1 cellular context compared by ENCODE assay signal in the genomic region with DNA sequence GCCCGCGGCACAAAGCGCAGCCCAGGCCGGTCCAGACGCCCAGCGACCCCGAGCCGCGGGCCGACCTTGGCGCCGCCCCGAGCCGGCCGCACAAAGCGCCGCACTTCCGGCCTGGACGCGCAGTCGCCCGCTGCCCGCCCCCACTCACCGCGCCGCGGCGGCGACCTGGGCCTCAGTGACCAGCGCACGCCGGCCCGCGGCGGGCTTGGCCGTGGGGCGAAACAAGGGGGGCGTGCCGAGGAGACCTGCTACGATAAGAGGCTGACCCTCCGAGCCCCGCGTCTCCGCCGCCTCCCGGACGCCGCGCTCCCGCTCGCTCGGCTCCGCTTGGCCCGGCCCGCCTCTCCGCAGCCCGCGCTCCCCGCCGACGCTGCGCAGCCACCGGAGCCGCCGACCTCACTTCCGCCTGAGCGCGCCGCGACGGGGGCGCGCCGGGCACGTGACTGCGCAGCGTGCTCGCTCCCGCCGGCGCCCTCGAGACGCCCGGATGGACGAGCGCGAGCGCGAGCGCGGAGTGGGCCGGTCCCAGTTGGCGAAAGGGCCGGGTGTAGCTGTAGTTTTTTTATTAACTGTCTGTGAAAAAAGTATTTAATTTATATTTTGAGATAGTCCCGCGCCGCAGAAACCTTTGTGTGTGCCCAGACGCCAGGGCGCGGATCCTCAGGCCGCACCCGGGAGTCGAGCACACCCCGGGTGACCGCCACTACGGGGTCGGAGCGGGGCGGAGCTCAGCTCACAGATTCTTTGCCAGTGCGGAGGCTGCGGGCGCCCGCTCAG.
TF ChIP-seq lines count a peak whose summit lies in the region.

A gene with protein sequence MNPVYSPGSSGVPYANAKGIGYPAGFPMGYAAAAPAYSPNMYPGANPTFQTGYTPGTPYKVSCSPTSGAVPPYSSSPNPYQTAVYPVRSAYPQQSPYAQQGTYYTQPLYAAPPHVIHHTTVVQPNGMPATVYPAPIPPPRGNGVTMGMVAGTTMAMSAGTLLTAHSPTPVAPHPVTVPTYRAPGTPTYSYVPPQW (minus strand): TSS at position 395 of the 777 bp plus-strand sequence. CDS start 10,814 bp downstream, outside the sequence.

TF ChIP-seq in WTC11, 78 proteins besides CTCF, POLR2A, EP300 and RAD21 (continued from another document and continues in another):
- TF ChIP-seq USF1 (CRISPR knock-in tag; IDR thresholded peaks at IDR 0.05) (peak; percentile 91), FOXJ3 (CRISPR knock-in tag; IDR thresholded peaks at IDR 0.05; ENCODE audit: borderline replicate concordance) (no peak), ZBTB21 (CRISPR knock-in tag; IDR thresholded peaks at IDR 0.05; ENCODE audit: borderline replicate concordance) (no peak), HMGA2 (CRISPR knock-in tag; IDR thresholded peaks at IDR 0.05) (no peak), ETV6 (CRISPR knock-in tag; IDR thresholded peaks at IDR 0.05) (peak; percentile 94), STAT6 (CRISPR knock-in tag; conservative IDR thresholded peaks at IDR 0.05; ENCODE audit: low read depth) (0 out of 2 replicates have a peak, but pooled peaks have one; percentile 61), AR (CRISPR knock-in tag; IDR thresholded peaks at IDR 0.05) (no peak), NFYB (CRISPR knock-in tag; conservative IDR thresholded peaks at IDR 0.05; ENCODE audit: low read depth) (no peak), NFATC4 (CRISPR knock-in tag; IDR thresholded peaks at IDR 0.05) (peak; percentile 26; the same call in 1 of the 2 replicates), RORB (CRISPR knock-in tag; IDR thresholded peaks at IDR 0.05) (no peak), SP1 (CRISPR knock-in tag; conservative IDR thresholded peaks at IDR 0.05) (no peak; the same call in none of the 2 replicates), GTF2I (CRISPR knock-in tag; conservative IDR thresholded peaks at IDR 0.05) (no peak), ZNF416 (CRISPR knock-in tag; IDR thresholded peaks at IDR 0.05) (peak; percentile 84; the same call in 1 of the 2 replicates), JAZF1 (CRISPR knock-in tag; IDR thresholded peaks at IDR 0.05) (no peak), ZNF281 (CRISPR knock-in tag; IDR thresholded peaks at IDR 0.05) (no peak), TP53 (CRISPR knock-in tag; IDR thresholded peaks at IDR 0.05) (no peak; the same call in none of the 2 replicates), ELF4 (CRISPR knock-in tag; IDR thresholded peaks at IDR 0.05; ENCODE audit: low read depth) (no peak), ESRRA (CRISPR knock-in tag; IDR thresholded peaks at IDR 0.05; ENCODE audit: borderline replicate concordance) (no peak), NR3C1 (CRISPR knock-in tag; conservative IDR thresholded peaks at IDR 0.05; ENCODE audit: low read depth) (0 out of 2 replicates have a peak, but pooled peaks have one; percentile 56), ZNF317 (CRISPR knock-in tag; IDR thresholded peaks at IDR 0.05; ENCODE audit: borderline replicate concordance, low read depth) (no peak), ZNF423 (CRISPR knock-in tag; IDR thresholded peaks at IDR 0.05) (peak; percentile 7; the same call in 1 of the 2 replicates), MXD4 (CRISPR knock-in tag; IDR thresholded peaks at IDR 0.05; ENCODE audit: borderline replicate concordance) (no peak), GABPB1 (CRISPR knock-in tag; IDR thresholded peaks at IDR 0.05) (no peak), FOXK1 (CRISPR knock-in tag; IDR thresholded peaks at IDR 0.05) (peak; percentile 50; the same call in 1 of the 2 replicates), PRRX2 (CRISPR knock-in tag; IDR thresholded peaks at IDR 0.05) (no peak), ZMAT4 (CRISPR knock-in tag; IDR thresholded peaks at IDR 0.05) (0 out of 2 replicates have a peak, but pooled peaks have one; percentile 39)
- TF ChIP-seq, protein P1, sequence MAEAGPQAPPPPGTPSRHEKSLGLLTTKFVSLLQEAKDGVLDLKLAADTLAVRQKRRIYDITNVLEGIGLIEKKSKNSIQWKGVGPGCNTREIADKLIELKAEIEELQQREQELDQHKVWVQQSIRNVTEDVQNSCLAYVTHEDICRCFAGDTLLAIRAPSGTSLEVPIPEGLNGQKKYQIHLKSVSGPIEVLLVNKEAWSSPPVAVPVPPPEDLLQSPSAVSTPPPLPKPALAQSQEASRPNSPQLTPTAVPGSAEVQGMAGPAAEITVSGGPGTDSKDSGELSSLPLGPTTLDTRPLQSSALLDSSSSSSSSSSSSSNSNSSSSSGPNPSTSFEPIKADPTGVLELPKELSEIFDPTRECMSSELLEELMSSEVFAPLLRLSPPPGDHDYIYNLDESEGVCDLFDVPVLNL (CRISPR knock-in tag; IDR thresholded peaks at IDR 0.05; ENCODE audit: borderline replicate concordance, low read depth), result no peak
- TF ChIP-seq, protein P2, sequence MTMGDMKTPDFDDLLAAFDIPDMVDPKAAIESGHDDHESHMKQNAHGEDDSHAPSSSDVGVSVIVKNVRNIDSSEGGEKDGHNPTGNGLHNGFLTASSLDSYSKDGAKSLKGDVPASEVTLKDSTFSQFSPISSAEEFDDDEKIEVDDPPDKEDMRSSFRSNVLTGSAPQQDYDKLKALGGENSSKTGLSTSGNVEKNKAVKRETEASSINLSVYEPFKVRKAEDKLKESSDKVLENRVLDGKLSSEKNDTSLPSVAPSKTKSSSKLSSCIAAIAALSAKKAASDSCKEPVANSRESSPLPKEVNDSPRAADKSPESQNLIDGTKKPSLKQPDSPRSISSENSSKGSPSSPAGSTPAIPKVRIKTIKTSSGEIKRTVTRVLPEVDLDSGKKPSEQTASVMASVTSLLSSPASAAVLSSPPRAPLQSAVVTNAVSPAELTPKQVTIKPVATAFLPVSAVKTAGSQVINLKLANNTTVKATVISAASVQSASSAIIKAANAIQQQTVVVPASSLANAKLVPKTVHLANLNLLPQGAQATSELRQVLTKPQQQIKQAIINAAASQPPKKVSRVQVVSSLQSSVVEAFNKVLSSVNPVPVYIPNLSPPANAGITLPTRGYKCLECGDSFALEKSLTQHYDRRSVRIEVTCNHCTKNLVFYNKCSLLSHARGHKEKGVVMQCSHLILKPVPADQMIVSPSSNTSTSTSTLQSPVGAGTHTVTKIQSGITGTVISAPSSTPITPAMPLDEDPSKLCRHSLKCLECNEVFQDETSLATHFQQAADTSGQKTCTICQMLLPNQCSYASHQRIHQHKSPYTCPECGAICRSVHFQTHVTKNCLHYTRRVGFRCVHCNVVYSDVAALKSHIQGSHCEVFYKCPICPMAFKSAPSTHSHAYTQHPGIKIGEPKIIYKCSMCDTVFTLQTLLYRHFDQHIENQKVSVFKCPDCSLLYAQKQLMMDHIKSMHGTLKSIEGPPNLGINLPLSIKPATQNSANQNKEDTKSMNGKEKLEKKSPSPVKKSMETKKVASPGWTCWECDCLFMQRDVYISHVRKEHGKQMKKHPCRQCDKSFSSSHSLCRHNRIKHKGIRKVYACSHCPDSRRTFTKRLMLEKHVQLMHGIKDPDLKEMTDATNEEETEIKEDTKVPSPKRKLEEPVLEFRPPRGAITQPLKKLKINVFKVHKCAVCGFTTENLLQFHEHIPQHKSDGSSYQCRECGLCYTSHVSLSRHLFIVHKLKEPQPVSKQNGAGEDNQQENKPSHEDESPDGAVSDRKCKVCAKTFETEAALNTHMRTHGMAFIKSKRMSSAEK (CRISPR knock-in tag; IDR thresholded peaks at IDR 0.05; ENCODE audit: borderline replicate concordance), result no peak
- TF ChIP-seq, protein P3, sequence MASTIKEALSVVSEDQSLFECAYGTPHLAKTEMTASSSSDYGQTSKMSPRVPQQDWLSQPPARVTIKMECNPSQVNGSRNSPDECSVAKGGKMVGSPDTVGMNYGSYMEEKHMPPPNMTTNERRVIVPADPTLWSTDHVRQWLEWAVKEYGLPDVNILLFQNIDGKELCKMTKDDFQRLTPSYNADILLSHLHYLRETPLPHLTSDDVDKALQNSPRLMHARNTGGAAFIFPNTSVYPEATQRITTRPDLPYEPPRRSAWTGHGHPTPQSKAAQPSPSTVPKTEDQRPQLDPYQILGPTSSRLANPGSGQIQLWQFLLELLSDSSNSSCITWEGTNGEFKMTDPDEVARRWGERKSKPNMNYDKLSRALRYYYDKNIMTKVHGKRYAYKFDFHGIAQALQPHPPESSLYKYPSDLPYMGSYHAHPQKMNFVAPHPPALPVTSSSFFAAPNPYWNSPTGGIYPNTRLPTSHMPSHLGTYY (CRISPR knock-in tag; IDR thresholded peaks at IDR 0.05), result no peak
- TF ChIP-seq, protein P4, sequence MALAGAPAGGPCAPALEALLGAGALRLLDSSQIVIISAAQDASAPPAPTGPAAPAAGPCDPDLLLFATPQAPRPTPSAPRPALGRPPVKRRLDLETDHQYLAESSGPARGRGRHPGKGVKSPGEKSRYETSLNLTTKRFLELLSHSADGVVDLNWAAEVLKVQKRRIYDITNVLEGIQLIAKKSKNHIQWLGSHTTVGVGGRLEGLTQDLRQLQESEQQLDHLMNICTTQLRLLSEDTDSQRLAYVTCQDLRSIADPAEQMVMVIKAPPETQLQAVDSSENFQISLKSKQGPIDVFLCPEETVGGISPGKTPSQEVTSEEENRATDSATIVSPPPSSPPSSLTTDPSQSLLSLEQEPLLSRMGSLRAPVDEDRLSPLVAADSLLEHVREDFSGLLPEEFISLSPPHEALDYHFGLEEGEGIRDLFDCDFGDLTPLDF (CRISPR knock-in tag; IDR thresholded peaks at IDR 0.05), result no peak
- TF ChIP-seq, protein P5, sequence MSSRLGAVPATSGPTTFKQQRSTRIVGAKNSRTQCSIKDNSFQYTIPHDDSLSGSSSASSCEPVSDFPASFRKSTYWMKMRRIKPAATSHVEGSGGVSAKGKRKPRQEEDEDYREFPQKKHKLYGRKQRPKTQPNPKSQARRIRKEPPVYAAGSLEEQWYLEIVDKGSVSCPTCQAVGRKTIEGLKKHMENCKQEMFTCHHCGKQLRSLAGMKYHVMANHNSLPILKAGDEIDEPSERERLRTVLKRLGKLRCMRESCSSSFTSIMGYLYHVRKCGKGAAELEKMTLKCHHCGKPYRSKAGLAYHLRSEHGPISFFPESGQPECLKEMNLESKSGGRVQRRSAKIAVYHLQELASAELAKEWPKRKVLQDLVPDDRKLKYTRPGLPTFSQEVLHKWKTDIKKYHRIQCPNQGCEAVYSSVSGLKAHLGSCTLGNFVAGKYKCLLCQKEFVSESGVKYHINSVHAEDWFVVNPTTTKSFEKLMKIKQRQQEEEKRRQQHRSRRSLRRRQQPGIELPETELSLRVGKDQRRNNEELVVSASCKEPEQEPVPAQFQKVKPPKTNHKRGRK (CRISPR knock-in tag; IDR thresholded peaks at IDR 0.05; ENCODE audit: borderline replicate concordance), result no peak
